14 cellular contexts compared by ENCODE assay signal in genomic region chr5:122310886-122311285, GRCh38. TPM values are rescaled to one million over a fixed set of nuclear protein-coding genes. Genes with fewer than 3 reads are reported as not detected.
A peak's percentile ranks its signal among the peaks of the same experiment; 100 is the strongest.
DNase-seq lines count a peak whose midpoint lies in the region; ATAC-seq and TF ChIP-seq lines count a peak whose summit lies in the region.
"Had no signal": no experiment of that assay in that cellular context is flagged by ENCODE, and none has a peak within 500 bp of the region (broad histone marks: within the 10 kb centered on the region; RNA-seq: fewer than 3 reads in every experiment).

No MANE protein-coding gene starts in this region.

- no peaks in the 10 kb centered on the region for H3K9me3 ChIP-seq in GM23248 (ENCODE audit: low read depth)
- no peaks in the 10 kb centered on the region for H3K9me3 ChIP-seq in hepatocyte (ENCODE audit: low read depth)
- no peaks in the 10 kb centered on the region for H3K9me3 ChIP-seq in smooth muscle cell (replicated peaks; ENCODE audit: low read depth)
- H3K9me3 ChIP-seq: right lobe of liver had no signal

- TF ChIP-seq CTCF in astrocyte of the cerebellum (IDR thresholded peaks at IDR 0.05; ENCODE audit: low read depth, low read length, missing control alignments) (no peak), hepatocyte (IDR thresholded peaks at IDR 0.05; ENCODE audit: poor library complexity) (no peak), smooth muscle cell (IDR thresholded peaks at IDR 0.05; ENCODE audit: borderline replicate concordance, insufficient read depth, poor library complexity, severe bottlenecking) (no peak)

- H3K9me2 ChIP-seq in GM23248 (ENCODE audit: insufficient read depth): no peaks in the 10 kb centered on the region
- no peaks in the 10 kb centered on the region for H3K9me2 ChIP-seq in hepatocyte (replicated peaks; ENCODE audit: insufficient read depth)

- H2AFZ ChIP-seq in GM23248 (peak overlapping the region; percentile 91), hepatocyte (peak overlapping the region; percentile 31), smooth muscle cell (ENCODE audit: low read depth) (peak overlapping the region; percentile 94)

- H3F3A ChIP-seq in GM23248 (ENCODE audit: insufficient read depth): peaks cover 22% of the 10 kb centered on the region; the same call in 1 of the 2 replicates
- no peaks in the 10 kb centered on the region for H3F3A ChIP-seq in smooth muscle cell (ENCODE audit: low read depth)

- H4K20me1 ChIP-seq in GM23248 (ENCODE audit: insufficient read depth): no peaks in the 10 kb centered on the region
- H4K20me1 ChIP-seq in hepatocyte (ENCODE audit: insufficient read depth, poor library complexity, severe bottlenecking): no peaks in the 10 kb centered on the region
- H4K20me1 ChIP-seq in smooth muscle cell (ENCODE audit: low read depth): peaks cover 11% of the 10 kb centered on the region

- in situ Hi-C loops in GM23248 (cut with MboI): no loop called here
- in situ Hi-C loops in astrocyte of the cerebellum (cut with HindIII; ENCODE audit: low sequenced_read_pairs): no loop called here

- H3K4me2 ChIP-seq in GM23248 (ENCODE audit: unreplicated experiment) (peak overlapping the region; percentile 45), hepatocyte (peak overlapping the region; percentile 74), smooth muscle cell (peak overlapping the region; percentile 93)

- H3K4me3 ChIP-seq in GM23248 (peak overlapping the region; percentile 71), astrocyte of the cerebellum (ENCODE audit: low read depth, low read length) (peak overlapping the region; percentile 79), hepatocyte (no peak overlapping the region), smooth muscle cell (peak overlapping the region; percentile 73)
- H3K4me3 ChIP-seq: GM12878 had no signal

- H3K27me3 ChIP-seq in GM23248 (replicated peaks; ENCODE audit: insufficient read depth) (no peaks in the 10 kb centered on the region), hepatocyte (peaks cover 6% of the 10 kb centered on the region), smooth muscle cell (ENCODE audit: low read depth) (peaks cover 6% of the 10 kb centered on the region)
- H3K27me3 ChIP-seq: right lobe of liver had no signal

- H3K9ac ChIP-seq in GM23248 (peak overlapping the region; percentile 57; the same call in 1 of the 2 replicates), smooth muscle cell (ENCODE audit: low read depth) (peak overlapping the region; percentile 78)

- H3K79me2 ChIP-seq in GM23248 (ENCODE audit: insufficient read depth): no peaks in the 10 kb centered on the region
- H3K79me2 ChIP-seq in hepatocyte: peaks cover 22% of the 10 kb centered on the region
- peaks cover 20% of the 10 kb centered on the region for H3K79me2 ChIP-seq in smooth muscle cell (ENCODE audit: low read depth)

- H3K27ac ChIP-seq in GM23248: peak overlapping the region; percentile 49
- H3K27ac ChIP-seq in hepatocyte: peak overlapping the region; percentile 48
- H3K27ac ChIP-seq in smooth muscle cell (ENCODE audit: low read depth): peak overlapping the region; percentile 64
- H3K27ac ChIP-seq: right lobe of liver, SK-N-MC had no signal

- peak; percentile 69 for DNase-seq in GM23248
- no peak for DNase-seq in astrocyte of the cerebellum (ENCODE audit: low read depth)
- no peak for DNase-seq in hepatocyte (ENCODE audit: low spot score)
- DNase-seq in smooth muscle cell (lab: John Stamatoyannopoulos, UW; ENCODE audit: unreplicated experiment): no peak
- no peak for DNase-seq in NCI-H1417 treated with DMSO at 0.1 percent for 48 hours (lab: John Stamatoyannopoulos, UW)
- no peak for DNase-seq in GM19240 (ENCODE audit: insufficient read length, low spot score)
- DNase-seq: activated CD4-positive, alpha-beta T cell treated with anti-CD3 and anti-CD28 coated beads for 36 hours; activated effector memory CD4-positive, alpha-beta T cell treated with Interleukin-2 at 50 U/mL for 16 hours; NCI-H526 treated with DMSO at 0.1 percent for 48 hours; right lobe of liver had no signal

- 0 out of 2 replicates have a peak, but pooled peaks cover 7% of the 10 kb centered on the region for H3K4me1 ChIP-seq in GM23248 (ENCODE audit: insufficient read depth)
- peaks cover 14% of the 10 kb centered on the region for H3K4me1 ChIP-seq in hepatocyte (ENCODE audit: insufficient read depth)
- H3K4me1 ChIP-seq in smooth muscle cell (ENCODE audit: low read depth): no peaks in the 10 kb centered on the region

- H3K36me3 ChIP-seq in GM23248 (ENCODE audit: low read depth) (no peaks in the 10 kb centered on the region), hepatocyte (replicated peaks; ENCODE audit: insufficient read depth, low read depth) (no peaks in the 10 kb centered on the region), smooth muscle cell (ENCODE audit: low read depth) (no peaks in the 10 kb centered on the region)
- H3K36me3 ChIP-seq: right lobe of liver had no signal

- no peak for ATAC-seq in GM21619 (IDR thresholded peaks at IDR 0.05; ENCODE audit: unreplicated experiment)
- no peak for ATAC-seq in HG03378 (IDR thresholded peaks at IDR 0.05; ENCODE audit: unreplicated experiment)
- ATAC-seq: activated CD4-positive, alpha-beta T cell treated with anti-CD3 and anti-CD28 coated beads for 36 hours; GM12878 had no signal

- WGBS in GM23248 (ENCODE audit: low coverage in 1 of 2, low lambda C conversion rate in 2 of 2, missing lambda C conversion rate in 2 of 2), 2 experiments: 4 to 5% methylated on average over 7 of the region's 7 CpGs
- WGBS in hepatocyte (ENCODE audit: low lambda C conversion rate, missing lambda C conversion rate): 72% methylated on average over 7 of the region's 7 CpGs
- 55% methylated on average over 7 of the region's 7 CpGs for WGBS in smooth muscle cell (ENCODE audit: low lambda C conversion rate)

RNA-seq across cellular contexts. Expression of gene SNCAIP, which starts 1.2 kb away (rescaled TPM):
- 2.4 and 4.0 TPM in 2 replicates for total RNA-seq in GM23248 (2014; rRNA removed; shearing (Covaris generic))
- polyA plus RNA-seq in GM23248 (2016; fragmentation: Nextera tagmentation; extraction: Ambion mirVana) (1.5 TPM in 2 replicates), hepatocyte (7.1 and 11.4 TPM in 2 replicates), smooth muscle cell (7.0 and 8.0 TPM in 2 replicates)
- total RNA-seq in hepatocyte (19.0 and 19.1 TPM in 2 replicates), smooth muscle cell (7.2 and 15.5 TPM in 2 replicates)
- total RNA-seq: activated CD4-positive, alpha-beta T cell treated with anti-CD3 and anti-CD28 coated beads for 36 hours had no signal

Comparison
In these comparisons a context has a peak if more than half of its experiments do, and no peak if none do; other contexts are left out.
1. H2AFZ ChIP-seq: peak in every context shown above with its lines; median percentile 94 in smooth muscle cell; 91 in GM23248; 31 in hepatocyte.